Comparison of ENCODE assay signal across 1 cellular context in the genomic region with DNA sequence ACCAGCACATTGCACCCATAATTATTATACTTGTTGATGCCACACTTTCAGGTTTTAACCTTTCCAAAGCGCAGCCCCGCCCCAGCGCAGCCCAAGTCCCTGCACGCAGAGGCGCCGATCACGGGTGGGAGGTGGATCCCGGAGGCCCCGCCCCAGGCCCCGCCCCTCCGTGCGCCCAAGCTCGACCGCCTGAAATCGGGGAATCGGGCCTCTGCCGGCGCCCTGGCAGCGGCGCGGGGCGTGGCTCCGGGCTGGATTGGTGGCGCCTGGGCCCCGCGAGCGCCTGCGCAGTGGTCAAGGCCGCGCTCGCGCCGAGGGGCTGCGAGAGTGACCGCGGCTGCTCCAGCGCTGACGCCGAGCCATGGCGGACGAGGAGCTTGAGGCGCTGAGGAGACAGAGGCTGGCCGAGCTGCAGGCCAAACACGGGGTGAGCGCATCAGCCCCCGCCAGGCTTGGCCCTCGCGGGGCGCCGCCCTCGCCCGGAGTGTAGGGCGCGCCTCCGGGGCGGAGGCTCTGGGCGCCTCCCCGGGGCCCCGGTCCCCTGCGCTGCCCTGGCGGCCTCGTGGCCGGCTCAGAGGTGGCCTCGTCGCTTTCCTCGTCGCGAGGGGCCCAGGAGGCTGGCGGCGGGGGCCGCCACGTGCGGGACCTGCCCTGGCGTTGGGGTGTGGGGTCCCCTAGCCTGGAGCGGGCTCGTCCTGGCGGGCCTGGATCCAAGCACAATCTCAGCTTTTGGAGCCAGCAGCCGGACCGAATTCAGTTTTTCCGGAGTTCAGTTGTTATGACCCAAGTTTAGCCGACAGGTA.
TF ChIP-seq lines count a peak whose summit lies in the region.

A gene with protein sequence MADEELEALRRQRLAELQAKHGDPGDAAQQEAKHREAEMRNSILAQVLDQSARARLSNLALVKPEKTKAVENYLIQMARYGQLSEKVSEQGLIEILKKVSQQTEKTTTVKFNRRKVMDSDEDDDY (plus strand): TSS at position 290 of the 803 bp plus-strand sequence. CDS start 72 bp downstream, at position 362.

TF ChIP-seq in K562, 482 proteins besides CTCF, POLR2A, EP300 and RAD21 (continued from another document and continues in another):
- TF ChIP-seq, protein P1, sequence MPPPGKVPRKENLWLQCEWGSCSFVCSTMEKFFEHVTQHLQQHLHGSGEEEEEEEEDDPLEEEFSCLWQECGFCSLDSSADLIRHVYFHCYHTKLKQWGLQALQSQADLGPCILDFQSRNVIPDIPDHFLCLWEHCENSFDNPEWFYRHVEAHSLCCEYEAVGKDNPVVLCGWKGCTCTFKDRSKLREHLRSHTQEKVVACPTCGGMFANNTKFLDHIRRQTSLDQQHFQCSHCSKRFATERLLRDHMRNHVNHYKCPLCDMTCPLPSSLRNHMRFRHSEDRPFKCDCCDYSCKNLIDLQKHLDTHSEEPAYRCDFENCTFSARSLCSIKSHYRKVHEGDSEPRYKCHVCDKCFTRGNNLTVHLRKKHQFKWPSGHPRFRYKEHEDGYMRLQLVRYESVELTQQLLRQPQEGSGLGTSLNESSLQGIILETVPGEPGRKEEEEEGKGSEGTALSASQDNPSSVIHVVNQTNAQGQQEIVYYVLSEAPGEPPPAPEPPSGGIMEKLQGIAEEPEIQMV (tag; conservative IDR thresholded peaks at IDR 0.05; ENCODE audit: low read depth), result no peak
- peak; percentile 60; the same call in 1 of the 2 replicates for TF ChIP-seq FOXP1 (CRISPR knock-in tag; IDR thresholded peaks at IDR 0.05)
- TF ChIP-seq FOXK2 (conservative IDR thresholded peaks at IDR 0.05 in 1 of 2, IDR thresholded peaks at IDR 0.05 in 1 of 2; ENCODE audit: low read depth in 2 of 2), result 0 out of 4 replicates have a peak, but pooled peaks of 1 of the 2 experiments have one; percentile 34
- TF ChIP-seq SUPT5H (IDR thresholded peaks at IDR 0.05), result peak; percentile 75
- TF ChIP-seq SPI1 (IDR thresholded peaks at IDR 0.05; ENCODE audit: borderline replicate concordance, low read depth, low read length), result no peak
- TF ChIP-seq MAZ (CRISPR knock-in tag; conservative IDR thresholded peaks at IDR 0.05 in 1 of 2, IDR thresholded peaks at IDR 0.05 in 1 of 2), result peak; percentile 49 to 88; a peak in 2 of 4 replicates
- peak; percentile 16; the same call in 1 of the 2 replicates for TF ChIP-seq POLR2H (tag; IDR thresholded peaks at IDR 0.05; ENCODE audit: low read depth)
- TF ChIP-seq ELF4 (CRISPR knock-in tag; IDR thresholded peaks at IDR 0.05), result no peak
- TF ChIP-seq CCNT2 (IDR thresholded peaks at IDR 0.05; ENCODE audit: borderline replicate concordance, extremely low read depth, insufficient read length, low read depth, low read length), result peak; percentile 87
- TF ChIP-seq, protein P2, sequence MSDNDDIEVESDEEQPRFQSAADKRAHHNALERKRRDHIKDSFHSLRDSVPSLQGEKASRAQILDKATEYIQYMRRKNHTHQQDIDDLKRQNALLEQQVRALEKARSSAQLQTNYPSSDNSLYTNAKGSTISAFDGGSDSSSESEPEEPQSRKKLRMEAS (CRISPR knock-in tag; IDR thresholded peaks at IDR 0.05), result peak; percentile 94
- TF ChIP-seq ZKSCAN1 (IDR thresholded peaks at IDR 0.05; ENCODE audit: low read depth, low read length), result 0 out of 2 replicates have a peak, but pooled peaks have one; percentile 17
- TF ChIP-seq, protein P3, sequence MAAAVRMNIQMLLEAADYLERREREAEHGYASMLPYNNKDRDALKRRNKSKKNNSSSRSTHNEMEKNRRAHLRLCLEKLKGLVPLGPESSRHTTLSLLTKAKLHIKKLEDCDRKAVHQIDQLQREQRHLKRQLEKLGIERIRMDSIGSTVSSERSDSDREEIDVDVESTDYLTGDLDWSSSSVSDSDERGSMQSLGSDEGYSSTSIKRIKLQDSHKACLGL (CRISPR knock-in tag; IDR thresholded peaks at IDR 0.05; ENCODE audit: borderline replicate concordance, poor library complexity, severe bottlenecking), result no peak
- peak; percentile 29 for TF ChIP-seq CREB1 (IDR thresholded peaks at IDR 0.05)
- TF ChIP-seq CREB1 (CRISPR knock-in tag; IDR thresholded peaks at IDR 0.05), result peak; percentile 67
- TF ChIP-seq, protein P4, sequence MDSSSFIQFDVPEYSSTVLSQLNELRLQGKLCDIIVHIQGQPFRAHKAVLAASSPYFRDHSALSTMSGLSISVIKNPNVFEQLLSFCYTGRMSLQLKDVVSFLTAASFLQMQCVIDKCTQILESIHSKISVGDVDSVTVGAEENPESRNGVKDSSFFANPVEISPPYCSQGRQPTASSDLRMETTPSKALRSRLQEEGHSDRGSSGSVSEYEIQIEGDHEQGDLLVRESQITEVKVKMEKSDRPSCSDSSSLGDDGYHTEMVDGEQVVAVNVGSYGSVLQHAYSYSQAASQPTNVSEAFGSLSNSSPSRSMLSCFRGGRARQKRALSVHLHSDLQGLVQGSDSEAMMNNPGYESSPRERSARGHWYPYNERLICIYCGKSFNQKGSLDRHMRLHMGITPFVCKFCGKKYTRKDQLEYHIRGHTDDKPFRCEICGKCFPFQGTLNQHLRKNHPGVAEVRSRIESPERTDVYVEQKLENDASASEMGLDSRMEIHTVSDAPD (CRISPR knock-in tag; IDR thresholded peaks at IDR 0.05), result no peak
- TF ChIP-seq ZNF551 (CRISPR knock-in tag; IDR thresholded peaks at IDR 0.05), result no peak
- TF ChIP-seq CREM (IDR thresholded peaks at IDR 0.05; ENCODE audit: low read depth), result peak; percentile 54; the same call in 1 of the 2 replicates
- no peak for TF ChIP-seq SMARCC2 (IDR thresholded peaks at IDR 0.05; ENCODE audit: low read depth)
- TF ChIP-seq ZNF431 (CRISPR knock-in tag; IDR thresholded peaks at IDR 0.05), result peak; percentile 69
- 0 out of 2 replicates have a peak, but pooled peaks have one; percentile 23 for TF ChIP-seq ETV5 (CRISPR knock-in tag; IDR thresholded peaks at IDR 0.05; ENCODE audit: low read depth)
- 0 out of 2 replicates have a peak, but pooled peaks have one; percentile 23 for TF ChIP-seq ERF (CRISPR knock-in tag; IDR thresholded peaks at IDR 0.05)
- peak; percentile 65 for TF ChIP-seq ZNF766 (CRISPR knock-in tag; conservative IDR thresholded peaks at IDR 0.05)
- TF ChIP-seq, protein P5, sequence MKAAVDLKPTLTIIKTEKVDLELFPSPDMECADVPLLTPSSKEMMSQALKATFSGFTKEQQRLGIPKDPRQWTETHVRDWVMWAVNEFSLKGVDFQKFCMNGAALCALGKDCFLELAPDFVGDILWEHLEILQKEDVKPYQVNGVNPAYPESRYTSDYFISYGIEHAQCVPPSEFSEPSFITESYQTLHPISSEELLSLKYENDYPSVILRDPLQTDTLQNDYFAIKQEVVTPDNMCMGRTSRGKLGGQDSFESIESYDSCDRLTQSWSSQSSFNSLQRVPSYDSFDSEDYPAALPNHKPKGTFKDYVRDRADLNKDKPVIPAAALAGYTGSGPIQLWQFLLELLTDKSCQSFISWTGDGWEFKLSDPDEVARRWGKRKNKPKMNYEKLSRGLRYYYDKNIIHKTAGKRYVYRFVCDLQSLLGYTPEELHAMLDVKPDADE (conservative IDR thresholded peaks at IDR 0.05; ENCODE audit: control insufficient read depth, low read depth, low read length), result peak; percentile 40; the same call in 1 of the 2 replicates
- TF ChIP-seq, protein P6, sequence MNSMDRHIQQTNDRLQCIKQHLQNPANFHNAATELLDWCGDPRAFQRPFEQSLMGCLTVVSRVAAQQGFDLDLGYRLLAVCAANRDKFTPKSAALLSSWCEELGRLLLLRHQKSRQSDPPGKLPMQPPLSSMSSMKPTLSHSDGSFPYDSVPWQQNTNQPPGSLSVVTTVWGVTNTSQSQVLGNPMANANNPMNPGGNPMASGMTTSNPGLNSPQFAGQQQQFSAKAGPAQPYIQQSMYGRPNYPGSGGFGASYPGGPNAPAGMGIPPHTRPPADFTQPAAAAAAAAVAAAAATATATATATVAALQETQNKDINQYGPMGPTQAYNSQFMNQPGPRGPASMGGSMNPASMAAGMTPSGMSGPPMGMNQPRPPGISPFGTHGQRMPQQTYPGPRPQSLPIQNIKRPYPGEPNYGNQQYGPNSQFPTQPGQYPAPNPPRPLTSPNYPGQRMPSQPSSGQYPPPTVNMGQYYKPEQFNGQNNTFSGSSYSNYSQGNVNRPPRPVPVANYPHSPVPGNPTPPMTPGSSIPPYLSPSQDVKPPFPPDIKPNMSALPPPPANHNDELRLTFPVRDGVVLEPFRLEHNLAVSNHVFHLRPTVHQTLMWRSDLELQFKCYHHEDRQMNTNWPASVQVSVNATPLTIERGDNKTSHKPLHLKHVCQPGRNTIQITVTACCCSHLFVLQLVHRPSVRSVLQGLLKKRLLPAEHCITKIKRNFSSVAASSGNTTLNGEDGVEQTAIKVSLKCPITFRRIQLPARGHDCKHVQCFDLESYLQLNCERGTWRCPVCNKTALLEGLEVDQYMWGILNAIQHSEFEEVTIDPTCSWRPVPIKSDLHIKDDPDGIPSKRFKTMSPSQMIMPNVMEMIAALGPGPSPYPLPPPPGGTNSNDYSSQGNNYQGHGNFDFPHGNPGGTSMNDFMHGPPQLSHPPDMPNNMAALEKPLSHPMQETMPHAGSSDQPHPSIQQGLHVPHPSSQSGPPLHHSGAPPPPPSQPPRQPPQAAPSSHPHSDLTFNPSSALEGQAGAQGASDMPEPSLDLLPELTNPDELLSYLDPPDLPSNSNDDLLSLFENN (IDR thresholded peaks at IDR 0.05; ENCODE audit: low read depth in 2 of 2, low read length in 2 of 2), result peak in 1 of 2 experiments; percentile 90; a peak in 2 of 4 replicates
- peak; percentile 62 for TF ChIP-seq CHD1 (IDR thresholded peaks at IDR 0.05; ENCODE audit: low read length)
- TF ChIP-seq, protein P7, sequence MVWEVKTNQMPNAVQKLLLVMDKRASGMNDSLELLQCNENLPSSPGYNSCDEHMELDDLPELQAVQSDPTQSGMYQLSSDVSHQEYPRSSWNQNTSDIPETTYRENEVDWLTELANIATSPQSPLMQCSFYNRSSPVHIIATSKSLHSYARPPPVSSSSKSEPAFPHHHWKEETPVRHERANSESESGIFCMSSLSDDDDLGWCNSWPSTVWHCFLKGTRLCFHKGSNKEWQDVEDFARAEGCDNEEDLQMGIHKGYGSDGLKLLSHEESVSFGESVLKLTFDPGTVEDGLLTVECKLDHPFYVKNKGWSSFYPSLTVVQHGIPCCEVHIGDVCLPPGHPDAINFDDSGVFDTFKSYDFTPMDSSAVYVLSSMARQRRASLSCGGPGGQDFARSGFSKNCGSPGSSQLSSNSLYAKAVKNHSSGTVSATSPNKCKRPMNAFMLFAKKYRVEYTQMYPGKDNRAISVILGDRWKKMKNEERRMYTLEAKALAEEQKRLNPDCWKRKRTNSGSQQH (CRISPR knock-in tag; IDR thresholded peaks at IDR 0.05), result no peak
- TF ChIP-seq TOE1 (IDR thresholded peaks at IDR 0.05; ENCODE audit: borderline replicate concordance), result peak; percentile 13; the same call in 1 of the 2 replicates
- TF ChIP-seq TOE1 (CRISPR knock-in tag; IDR thresholded peaks at IDR 0.05; ENCODE audit: borderline replicate concordance, low read depth), result no peak
- TF ChIP-seq ETS2 (tag; IDR thresholded peaks at IDR 0.05; ENCODE audit: borderline replicate concordance, poor library complexity, severe bottlenecking), result no peak
- no peak for TF ChIP-seq DACH1 (IDR thresholded peaks at IDR 0.05; ENCODE audit: partially characterized antibody)
- TF ChIP-seq, protein P8, sequence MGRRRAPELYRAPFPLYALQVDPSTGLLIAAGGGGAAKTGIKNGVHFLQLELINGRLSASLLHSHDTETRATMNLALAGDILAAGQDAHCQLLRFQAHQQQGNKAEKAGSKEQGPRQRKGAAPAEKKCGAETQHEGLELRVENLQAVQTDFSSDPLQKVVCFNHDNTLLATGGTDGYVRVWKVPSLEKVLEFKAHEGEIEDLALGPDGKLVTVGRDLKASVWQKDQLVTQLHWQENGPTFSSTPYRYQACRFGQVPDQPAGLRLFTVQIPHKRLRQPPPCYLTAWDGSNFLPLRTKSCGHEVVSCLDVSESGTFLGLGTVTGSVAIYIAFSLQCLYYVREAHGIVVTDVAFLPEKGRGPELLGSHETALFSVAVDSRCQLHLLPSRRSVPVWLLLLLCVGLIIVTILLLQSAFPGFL (CRISPR knock-in tag; IDR thresholded peaks at IDR 0.05), result no peak
- 0 out of 2 replicates have a peak, but pooled peaks have one; percentile 26 for TF ChIP-seq TCF7 (IDR thresholded peaks at IDR 0.05; ENCODE audit: borderline replicate concordance)
- TF ChIP-seq, protein P9, sequence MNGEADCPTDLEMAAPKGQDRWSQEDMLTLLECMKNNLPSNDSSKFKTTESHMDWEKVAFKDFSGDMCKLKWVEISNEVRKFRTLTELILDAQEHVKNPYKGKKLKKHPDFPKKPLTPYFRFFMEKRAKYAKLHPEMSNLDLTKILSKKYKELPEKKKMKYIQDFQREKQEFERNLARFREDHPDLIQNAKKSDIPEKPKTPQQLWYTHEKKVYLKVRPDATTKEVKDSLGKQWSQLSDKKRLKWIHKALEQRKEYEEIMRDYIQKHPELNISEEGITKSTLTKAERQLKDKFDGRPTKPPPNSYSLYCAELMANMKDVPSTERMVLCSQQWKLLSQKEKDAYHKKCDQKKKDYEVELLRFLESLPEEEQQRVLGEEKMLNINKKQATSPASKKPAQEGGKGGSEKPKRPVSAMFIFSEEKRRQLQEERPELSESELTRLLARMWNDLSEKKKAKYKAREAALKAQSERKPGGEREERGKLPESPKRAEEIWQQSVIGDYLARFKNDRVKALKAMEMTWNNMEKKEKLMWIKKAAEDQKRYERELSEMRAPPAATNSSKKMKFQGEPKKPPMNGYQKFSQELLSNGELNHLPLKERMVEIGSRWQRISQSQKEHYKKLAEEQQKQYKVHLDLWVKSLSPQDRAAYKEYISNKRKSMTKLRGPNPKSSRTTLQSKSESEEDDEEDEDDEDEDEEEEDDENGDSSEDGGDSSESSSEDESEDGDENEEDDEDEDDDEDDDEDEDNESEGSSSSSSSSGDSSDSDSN (IDR thresholded peaks at IDR 0.05; ENCODE audit: borderline replicate concordance in 1 of 2, low read depth in 2 of 2, low read length in 2 of 2), result peak in 1 of 2 experiments; percentile 45; a peak in 1 of 4 replicates
- TF ChIP-seq RB1 (IDR thresholded peaks at IDR 0.05; ENCODE audit: low read depth), result peak; percentile 86; the same call in 1 of the 2 replicates
- no peak for TF ChIP-seq XRCC3 (IDR thresholded peaks at IDR 0.05)
- TF ChIP-seq POLR2AphosphoS5 (IDR thresholded peaks at IDR 0.05; ENCODE audit: control insufficient read depth, insufficient read depth, low read depth, low read length), result 0 out of 2 replicates have a peak, but pooled peaks have one; percentile 18
- 0 out of 4 replicates have a peak, but pooled peaks of 1 of the 2 experiments have one; percentile 13 for TF ChIP-seq TEAD1 (CRISPR knock-in tag; IDR thresholded peaks at IDR 0.05)
- peak; percentile 29 for TF ChIP-seq RBM22 (IDR thresholded peaks at IDR 0.05; ENCODE audit: low read depth, low read length, poor library complexity, severe bottlenecking)
- no peak for TF ChIP-seq RBM17 (IDR thresholded peaks at IDR 0.05; ENCODE audit: borderline replicate concordance, low read depth, low read length)
- TF ChIP-seq HNRNPLL (IDR thresholded peaks at IDR 0.05; ENCODE audit: low read depth, low read length, poor library complexity, severe bottlenecking), result peak; percentile 27
